ENCODE assay signal across 9 cellular contexts in genomic region chr6:129498556-129498940, GRCh38.
DNase-seq lines count a peak whose midpoint lies in the region; ATAC-seq lines count a peak whose summit lies in the region.
"Had no signal": no experiment of that assay in that cellular context is flagged by ENCODE, and none has a peak within 500 bp of the region (broad histone marks: within the 10 kb centered on the region; RNA-seq: fewer than 3 reads in every experiment).

No MANE protein-coding gene starts in this region.

- H3K27me3 ChIP-seq in SJCRH30 = no peaks in the 10 kb centered on the region

- H3K9me3 Mint-ChIP-seq in central memory CD8-positive, alpha-beta T cell = no peaks in the 10 kb centered on the region
- H3K9me3 Mint-ChIP-seq in naive thymus-derived CD8-positive, alpha-beta T cell = no peaks in the 10 kb centered on the region
- H3K9me3 Mint-ChIP-seq: nephron had no signal

- H3K36me3 ChIP-seq in SJCRH30 = no peaks in the 10 kb centered on the region

- no peaks in the 10 kb centered on the region for H3K27me3 Mint-ChIP-seq in central memory CD8-positive, alpha-beta T cell
- peaks cover 0 to 3% (median 0%) of the 10 kb centered on the region in 5 donors for H3K27me3 Mint-ChIP-seq in naive thymus-derived CD8-positive, alpha-beta T cell

- H3K4me3 Mint-ChIP-seq in central memory CD8-positive, alpha-beta T cell = peak overlapping the region; percentile 3
- H3K4me3 Mint-ChIP-seq in naive thymus-derived CD8-positive, alpha-beta T cell = peak overlapping the region; percentile 29 to 70 (median 62)
- H3K4me3 Mint-ChIP-seq: nephron had no signal

- DNase-seq in CD1c-positive myeloid dendritic cell (ENCODE audit: extremely low spot score) = peak; percentile 9
- DNase-seq in M059J (ENCODE audit: low read depth) = peak; percentile 73
- no peak for DNase-seq in central memory CD8-positive, alpha-beta T cell (ENCODE audit: low spot score in 2 of 2)
- DNase-seq in naive thymus-derived CD8-positive, alpha-beta T cell = no peak
- DNase-seq in SJCRH30 = no peak

- H3K9me3 ChIP-seq in SJCRH30 (replicated peaks) = no peaks in the 10 kb centered on the region

- H3K4me3 ChIP-seq in SJCRH30 = no peak overlapping the region

- ATAC-seq in central memory CD8-positive, alpha-beta T cell (replicated peaks; ENCODE audit: extremely low read depth, poor library complexity, severe bottlenecking) = no peak
- ATAC-seq in naive thymus-derived CD8-positive, alpha-beta T cell = no peak
- ATAC-seq in HG02798 (IDR thresholded peaks at IDR 0.05; ENCODE audit: poor library complexity, unreplicated experiment) (no peak), GM21526 (IDR thresholded peaks at IDR 0.05; ENCODE audit: low FRiP score, unreplicated experiment) (no peak), HG02571 (IDR thresholded peaks at IDR 0.05; ENCODE audit: unreplicated experiment) (no peak)

- H3K4me1 ChIP-seq in SJCRH30 = no peaks in the 10 kb centered on the region

- no peaks in the 10 kb centered on the region for H3K36me3 Mint-ChIP-seq in central memory CD8-positive, alpha-beta T cell (ENCODE audit: insufficient read depth)
- no peaks in the 10 kb centered on the region for H3K36me3 Mint-ChIP-seq in naive thymus-derived CD8-positive, alpha-beta T cell

- POLR2A ChIA-PET in naive thymus-derived CD8-positive, alpha-beta T cell (lab: Charles Lee) = no interaction called here

- H3K27ac Mint-ChIP-seq in central memory CD8-positive, alpha-beta T cell (ENCODE audit: low read depth) = peak overlapping the region; percentile 6
- peak overlapping the region in 3 of 10 donors; percentile 1 to 10 (median 10) for H3K27ac Mint-ChIP-seq in naive thymus-derived CD8-positive, alpha-beta T cell

- no peak overlapping the region for H3K27ac ChIP-seq in SJCRH30

- peaks cover 10% of the 10 kb centered on the region for H3K4me1 Mint-ChIP-seq in central memory CD8-positive, alpha-beta T cell
- H3K4me1 Mint-ChIP-seq in naive thymus-derived CD8-positive, alpha-beta T cell = peaks cover 8 to 19% (median 9%) of the 10 kb centered on the region in 4 donors

Comparison
In these comparisons a context has a peak if more than half of its experiments do, and no peak if none do; other contexts are left out.
1. DNase-seq: peak in CD1c-positive myeloid dendritic cell (single experiment) and M059J (single experiment); none in central memory CD8-positive, alpha-beta T cell (0 of 2), naive thymus-derived CD8-positive, alpha-beta T cell (0 of 10) and SJCRH30 (0 of 2).